ENCODE assay signal across 35 cellular contexts in genomic region chr10:5362873-5363272, GRCh38. TPM values are rescaled to one million over a fixed set of nuclear protein-coding genes. Genes with fewer than 3 reads are reported as not detected.
"Had no signal": no experiment of that assay in that cellular context is flagged by ENCODE, and none has a peak within 500 bp of the region (broad histone marks: within the 10 kb centered on the region; RNA-seq: fewer than 3 reads in every experiment).

No MANE protein-coding gene starts in this region.

- H3K36me3 Mint-ChIP-seq: naive thymus-derived CD4-positive, alpha-beta T cell; natural killer cell; stimulated activated memory B cell treated with anti-CD40 and anti-IgM and Interleukin-4, amounts not matched to agents 10 μg/mL and 1 μg/mL and 100 μg/mL, for 72 hours; type B pancreatic cell had no signal

- H3K4me1 Mint-ChIP-seq: naive thymus-derived CD4-positive, alpha-beta T cell; stimulated activated memory B cell treated with anti-CD40 and anti-IgM and Interleukin-4, amounts not matched to agents 10 μg/mL and 1 μg/mL and 100 μg/mL, for 72 hours; stimulated activated naive CD8-positive, alpha-beta T cell treated with anti-CD3 and anti-CD28 coated beads, Interleukin-15, amount 100 ng/mL, for 72 hours had no signal

- H3K9me3 Mint-ChIP-seq: naive thymus-derived CD4-positive, alpha-beta T cell; natural killer cell; stimulated activated memory B cell treated with anti-CD40 and anti-IgM and Interleukin-4, amounts not matched to agents 10 μg/mL and 1 μg/mL and 100 μg/mL, for 72 hours; stimulated activated naive CD8-positive, alpha-beta T cell treated with anti-CD3 and anti-CD28 coated beads, Interleukin-15, amount 100 ng/mL, for 72 hours; type B pancreatic cell had no signal

- H3K4me3 ChIP-seq: pancreas, psoas muscle, skin epidermis, smooth muscle cell, spleen, suprapubic skin, testis, tibial artery, transverse colon, upper lobe of right lung, uterus had no signal

- H3K27ac Mint-ChIP-seq: naive thymus-derived CD4-positive, alpha-beta T cell; nephron; stimulated activated memory B cell treated with anti-CD40 and anti-IgM and Interleukin-4, amounts not matched to agents 10 μg/mL and 1 μg/mL and 100 μg/mL, for 72 hours; stimulated activated naive CD8-positive, alpha-beta T cell treated with anti-CD3 and anti-CD28 coated beads, Interleukin-15, amount 100 ng/mL, for 72 hours; type B pancreatic cell had no signal

- H3K9me3 ChIP-seq: neutrophil, pancreas, psoas muscle, spleen, suprapubic skin, testis, tibial artery, transverse colon, upper lobe of right lung, uterus had no signal

- H3K27ac ChIP-seq: neutrophil, pancreas, psoas muscle, skin epidermis, spleen, suprapubic skin, testis, tibial artery, transverse colon, upper lobe of right lung, uterus had no signal

- H3K4me2 ChIP-seq: smooth muscle cell had no signal

- H3K4me3 Mint-ChIP-seq: naive thymus-derived CD4-positive, alpha-beta T cell; natural killer cell; nephron; stimulated activated memory B cell treated with anti-CD40 and anti-IgM and Interleukin-4, amounts not matched to agents 10 μg/mL and 1 μg/mL and 100 μg/mL, for 72 hours; stimulated activated naive CD8-positive, alpha-beta T cell treated with anti-CD3 and anti-CD28 coated beads, Interleukin-15, amount 100 ng/mL, for 72 hours; type B pancreatic cell had no signal

- H3K4me1 ChIP-seq: pancreas, psoas muscle, spleen, suprapubic skin, testis, tibial artery, upper lobe of right lung, uterus had no signal

- DNase-seq: naive thymus-derived CD4-positive, alpha-beta T cell; natural killer cell; nucleus accumbens; pancreas; psoas muscle; right cardiac atrium; spleen; stimulated activated CD4-positive, alpha-beta T cell treated with anti-CD3 and anti-CD28 coated beads, Interleukin-12 subunit alpha, Interleukin-12 subunit beta, amount 100 ng/mL, for 4 hours; stimulated activated CD4-positive, alpha-beta T cell treated with anti-CD3 and anti-CD28 coated beads, Interleukin-1b, Interleukin-23, amount 100 ng/mL, for 48 hours; stimulated activated CD4-positive, alpha-beta T cell treated with anti-CD3 and anti-CD28 coated beads, Interleukin-4, amount 100 ng/mL, for 1 hour; stimulated activated CD4-positive, alpha-beta T cell treated with anti-CD3 and anti-CD28 coated beads, Interleukin-4, amount 100 ng/mL, for 4 hours; stimulated activated CD8-positive, alpha-beta memory T cell treated with anti-CD3 and anti-CD28 coated beads, Interleukin-4, amount 100 ng/mL, for 48 hours; stimulated activated naive CD4-positive, alpha-beta T cell; stimulated activated naive CD8-positive, alpha-beta T cell treated with anti-CD3 and anti-CD28 coated beads, Interleukin-15, amount 100 ng/mL, for 72 hours; stimulated activated naive CD8-positive, alpha-beta T cell treated with anti-CD3 and anti-CD28 coated beads, Interleukin-15, Interleukin-2, amounts not matched to agents 100 U/mL and 50 U/mL, for 24 hours; substantia nigra; testis; tibial artery; transverse colon; upper lobe of right lung; uterus had no signal

- H3K27me3 ChIP-seq: testis, uterus had no signal

- H3K36me3 ChIP-seq: neutrophil, pancreas, spleen, suprapubic skin, tibial artery, transverse colon, upper lobe of right lung, uterus had no signal

- FAIRE-seq: pancreas had no signal

- ATAC-seq: naive thymus-derived CD4-positive, alpha-beta T cell; pancreas; psoas muscle; right cardiac atrium; sciatic nerve; stimulated activated naive CD8-positive, alpha-beta T cell treated with anti-CD3 and anti-CD28 coated beads, Interleukin-15, Interleukin-2, amounts not matched to agents 100 U/mL and 50 U/mL, for 24 hours; upper lobe of right lung had no signal

RNA-seq across cellular contexts. Expression of gene UCN3, which starts 1.9 kb away (rescaled TPM):
- total RNA-seq: naive thymus-derived CD4-positive, alpha-beta T cell; natural killer cell; omental fat pad; osteocyte; posterior vena cava; psoas muscle; renal cortical epithelial cell; right cardiac atrium; sciatic nerve; smooth muscle cell; spleen; suprapubic skin; testis; urinary bladder; uterus had no signal
- polyA plus RNA-seq: naive thymus-derived CD4-positive, alpha-beta T cell; neural cell; psoas muscle; right cardiac atrium; smooth muscle cell; spleen; urinary bladder had no signal

RNA-seq across cellular contexts. Expression of gene TUBAL3, which starts 41.8 kb away (rescaled TPM):
- total RNA-seq: naive thymus-derived CD4-positive, alpha-beta T cell; natural killer cell; omental fat pad; osteocyte; posterior vena cava; smooth muscle cell; spleen; upper lobe of right lung; uterus had no signal
- polyA plus RNA-seq: naive thymus-derived CD4-positive, alpha-beta T cell; neural cell; smooth muscle cell; spleen had no signal
